8 cellular contexts compared by ENCODE assay signal in genomic region chr3:50356553-50356952, GRCh38. TPM values are rescaled to one million over a fixed set of nuclear protein-coding genes. Genes with fewer than 3 reads are reported as not detected.
DNase-seq lines count a peak whose midpoint lies in the region; ATAC-seq and TF ChIP-seq lines count a peak whose summit lies in the region.

No MANE protein-coding gene starts in this region.

- H3K4me1 ChIP-seq in PC-3 (ENCODE audit: insufficient read depth, low read length) (peaks cover 45% of the 10 kb centered on the region), psoas muscle (peaks cover 50% of the 10 kb centered on the region)

- 13 to 31% (median 18%) methylated on average over 5 of the region's 5 CpGs for WGBS in psoas muscle, 3 donors

- no peak overlapping the region for H2AFZ ChIP-seq in PC-3 (ENCODE audit: low read length)

- TF ChIP-seq CTCF in PC-3 (conservative IDR thresholded peaks at IDR 0.05; ENCODE audit: low read depth, low read length) (no peak), psoas muscle (IDR thresholded peaks at IDR 0.05) (no peak)

- no peak overlapping the region for H3K27ac ChIP-seq in PC-3 (ENCODE audit: low read length)
- peak overlapping the region; percentile 95 for H3K27ac ChIP-seq in psoas muscle

- H3K9me2 ChIP-seq in PC-3 (replicated peaks; ENCODE audit: low read length), result no peaks in the 10 kb centered on the region

- H3K4me3 ChIP-seq in PC-3 (ENCODE audit: low read length) (peak overlapping the region; percentile 85), psoas muscle (peak overlapping the region; percentile 82)

- peak overlapping the region; percentile 93 for H3K4me2 ChIP-seq in PC-3 (ENCODE audit: low read length)

- peaks cover 34% of the 10 kb centered on the region for H3K36me3 ChIP-seq in PC-3 (ENCODE audit: low read depth, low read length)
- peaks cover 5 to 47% of the 10 kb centered on the region in 2 donors for H3K36me3 ChIP-seq in psoas muscle (ENCODE audit: insufficient read depth in 1 of 2, low read depth in 1 of 2)

- ATAC-seq in PC-3, result peak; percentile 27
- peak in 3 of 4 donors; percentile 21 to 44 (median 39) for ATAC-seq in psoas muscle
- ATAC-seq in HG03045 (IDR thresholded peaks at IDR 0.05; ENCODE audit: unreplicated experiment), result no peak
- no peak for ATAC-seq in GM18907 (IDR thresholded peaks at IDR 0.05; ENCODE audit: unreplicated experiment)

- peak; percentile 37 for DNase-seq in ELR (ENCODE audit: low read depth)
- peak; percentile 70 for DNase-seq in PC-3
- DNase-seq in erythroblast (lab: John Stamatoyannopoulos, UW), result peak; percentile 71
- peak in 1 of 2 donors; percentile 67 for DNase-seq in psoas muscle
- DNase-seq in ureter (ENCODE audit: low spot score), result no peak
- no peak for DNase-seq in NCI-H1092 (lab: John Stamatoyannopoulos, UW)

- H3K9ac ChIP-seq in PC-3 (ENCODE audit: low read length), result no peak overlapping the region

- H3F3A ChIP-seq in PC-3 (ENCODE audit: low read length, unreplicated experiment), result no peaks in the 10 kb centered on the region

- peaks cover 36% of the 10 kb centered on the region for H4K20me1 ChIP-seq in PC-3 (ENCODE audit: low read length)

- peaks cover 69% of the 10 kb centered on the region for H3K79me2 ChIP-seq in PC-3 (ENCODE audit: low read length)

- no peak for TF ChIP-seq POLR2A in erythroblast (IDR thresholded peaks at IDR 0.05; ENCODE audit: low read length)

- H3K27me3 ChIP-seq in PC-3 (ENCODE audit: low read length) (no peaks in the 10 kb centered on the region), psoas muscle (ENCODE audit: insufficient read depth in 3 of 3, low read length in 2 of 3) (no peaks in the 10 kb centered on the region)

- H3K9me3 ChIP-seq in PC-3 (ENCODE audit: low read length) (no peaks in the 10 kb centered on the region), psoas muscle (no peaks in the 10 kb centered on the region)

- intact Hi-C loops in PC-3 (cut with micrococcal nuclease), result no loop called here
- intact Hi-C loops in psoas muscle (cut with DNase I), result no loop called here

- POLR2A ChIA-PET in PC-3 (lab: Charles Lee; ENCODE audit: unreplicated experiment), result interaction anchor here (0.6 kb wide), 1 partner anchor 225 kb away, joined by 3 read pairs; no protein-coding TSS in a partner anchor

- CTCF ChIA-PET in PC-3 (lab: Charles Lee), result interaction anchor here (0.5 to 1.3 kb wide), 3 partner anchors 186 to 1697 kb away, joined by 3 to 5 read pairs (median 4); no protein-coding TSS in a partner anchor

- no TSS peak for BruUV-seq in PC-3 (replicated peaks; lab: Mats Ljungman, UMichigan)

RNA-seq across cellular contexts. Expression of gene TMEM115, which starts 2.8 kb away (rescaled TPM):
- total RNA-seq in PC-3 (2014; rRNA removed), result 54.9 and 56.6 TPM in 2 replicates
- total RNA-seq in psoas muscle, result 10 to 100 TPM; 20.4 to 29.1 (median 23.2) TPM
- polyA plus RNA-seq in psoas muscle, result 10 to 100 TPM; 29.7 to 49.6 (median 42.7) TPM
- 30.4 TPM for total RNA-seq in ureter

RNA-seq across cellular contexts. Expression of gene CYB561D2, which starts 5.9 kb away (rescaled TPM):
- total RNA-seq in PC-3 (2014; rRNA removed), result 37.1 and 44.3 TPM in 2 replicates
- 1 to 10 TPM; 5.7 to 9.2 (median 7.0) TPM for total RNA-seq in psoas muscle
- 10 to 100 TPM; 14.7 to 34.8 (median 17.5) TPM for polyA plus RNA-seq in psoas muscle
- 27.5 TPM for total RNA-seq in ureter

RNA-seq across cellular contexts. Expression of gene NPRL2, which starts 6.0 kb away (rescaled TPM):
- total RNA-seq in PC-3 (2014; rRNA removed) (40.9 and 56.9 TPM in 2 replicates), psoas muscle (10 to 100 TPM; 16.1 to 29.5 (median 19.6) TPM), ureter (20.5 TPM)
- 10 to 100 TPM; 21.5 to 36.6 (median 21.7) TPM for polyA plus RNA-seq in psoas muscle

RNA-seq across cellular contexts. Expression of gene ZMYND10, which starts 11.0 kb away (rescaled TPM):
- total RNA-seq in PC-3 (2014; rRNA removed), result 1.6 and 3.9 TPM in 2 replicates
- under 1 TPM; 0.24 to 0.99 (median 0.57) TPM for total RNA-seq in psoas muscle
- under 1 TPM; 0.23 to 0.99 (median 0.51) TPM for polyA plus RNA-seq in psoas muscle
- total RNA-seq in ureter, result 0.26 TPM

RNA-seq across cellular contexts. Expression of gene RASSF1, which starts 15.9 kb away (rescaled TPM):
- total RNA-seq in PC-3 (2014; rRNA removed), result 20.0 and 21.4 TPM in 2 replicates
- 10 to 100 TPM; 10.1 to 24.2 (median 14.9) TPM for total RNA-seq in psoas muscle
- 10 to 100 TPM; 33.3 to 84.5 (median 37.9) TPM for polyA plus RNA-seq in psoas muscle
- total RNA-seq in ureter, result 21.2 TPM

Comparison
In these comparisons a context has a peak if more than half of its experiments do, and no peak if none do; other contexts are left out.
1. DNase-seq: peak in ELR (single experiment), PC-3 (single experiment) and erythroblast (2 of 2); none in ureter (single experiment) and NCI-H1092 (single experiment).
2. ATAC-seq: peak in PC-3 (single experiment) and psoas muscle (3 of 4); none in HG03045 (single experiment) and GM18907 (single experiment).